Comparison of ENCODE assay signal across 18 cellular contexts in genomic region chr13:73697166-73697565, GRCh38.
A peak's percentile ranks its signal among the peaks of the same experiment; 100 is the strongest.
DNase-seq lines count a peak whose midpoint lies in the region; ATAC-seq and TF ChIP-seq lines count a peak whose summit lies in the region.
"Had no signal": no experiment of that assay in that cellular context is flagged by ENCODE, and none has a peak within 500 bp of the region (broad histone marks: within the 10 kb centered on the region; RNA-seq: fewer than 3 reads in every experiment).

No MANE protein-coding gene starts in this region.

- H3K9me3 ChIP-seq in T-helper 17 cell (ENCODE audit: control insufficient read depth, low read length, poor library complexity, severe bottlenecking) (no peaks in the 10 kb centered on the region), PC-9 (ENCODE audit: insufficient read depth, low read depth) (no peaks in the 10 kb centered on the region), prostate gland (no peaks in the 10 kb centered on the region)

- POLR2A ChIA-PET in activated naive CD8-positive, alpha-beta T cell treated with anti-CD3 and anti-CD28 coated beads, Interleukin-2, amount 10 ng/mL, durations not matched to agents 7 days and 5 days (lab: Charles Lee), result no interaction called here
- POLR2A ChIA-PET in PC-9 (lab: Charles Lee; ENCODE audit: unreplicated experiment), result no interaction called here

- H3K36me3 ChIP-seq in PC-9 (ENCODE audit: low read depth) (no peaks in the 10 kb centered on the region), prostate gland (no peaks in the 10 kb centered on the region)

- H3K4me3 ChIP-seq in PC-9 (no peak overlapping the region), prostate gland (no peak overlapping the region)
- H3K4me3 ChIP-seq: GM12878 had no signal

- no peaks in the 10 kb centered on the region for H4K20me1 ChIP-seq in PC-9 (ENCODE audit: insufficient read depth)

- ATAC-seq in activated naive CD8-positive, alpha-beta T cell treated with anti-CD3 and anti-CD28 coated beads, Interleukin-2, amount 10 ng/mL, durations not matched to agents 7 days and 5 days (ENCODE audit: low read depth), result peak; percentile 19
- no peak for ATAC-seq in T-helper 17 cell
- ATAC-seq in effector memory CD8-positive, alpha-beta T cell (replicated peaks), result no peak
- ATAC-seq: GM12878 had no signal

- intact Hi-C loops in PC-9 (cut with micrococcal nuclease; ENCODE audit: unreplicated experiment), result no loop called here
- intact Hi-C loops in prostate gland (cut with DNase I), result no loop called here

- no TSS peak for BruUV-seq in PC-9 (replicated peaks; lab: Mats Ljungman, UMichigan)

- TF ChIP-seq POLR2A in prostate gland (IDR thresholded peaks at IDR 0.05), result no peak

- peak overlapping the region; percentile 63 for H3K27ac Mint-ChIP-seq in activated naive CD8-positive, alpha-beta T cell treated with anti-CD3 and anti-CD28 coated beads, Interleukin-2, amount 10 ng/mL, durations not matched to agents 7 days and 5 days
- H3K27ac Mint-ChIP-seq in activated naive CD8-positive, alpha-beta T cell treated with anti-CD3 and anti-CD28 coated beads for 36 hours, result no peak overlapping the region
- peak overlapping the region; percentile 56 for H3K27ac Mint-ChIP-seq in T-helper 17 cell
- H3K27ac Mint-ChIP-seq in effector memory CD8-positive, alpha-beta T cell, result peak overlapping the region; percentile 33 to 58
- H3K27ac Mint-ChIP-seq: B cell had no signal

- no peaks in the 10 kb centered on the region for H3K27me3 ChIP-seq in PC-9 (ENCODE audit: insufficient read depth, low read depth)
- no peaks in the 10 kb centered on the region for H3K27me3 ChIP-seq in prostate gland (replicated peaks; ENCODE audit: insufficient read depth)

- H3F3A ChIP-seq in PC-9 (ENCODE audit: insufficient read depth, low read depth), result no peaks in the 10 kb centered on the region

- no peak overlapping the region for H3K4me2 ChIP-seq in PC-9

- no peak for TF ChIP-seq CTCF in PC-9 (conservative IDR thresholded peaks at IDR 0.05)
- TF ChIP-seq CTCF in prostate gland (IDR thresholded peaks at IDR 0.05), result no peak

- H3K4me3 Mint-ChIP-seq in activated naive CD8-positive, alpha-beta T cell treated with anti-CD3 and anti-CD28 coated beads, Interleukin-2, amount 10 ng/mL, durations not matched to agents 7 days and 5 days, result no peak overlapping the region
- no peak overlapping the region for H3K4me3 Mint-ChIP-seq in activated naive CD8-positive, alpha-beta T cell treated with anti-CD3 and anti-CD28 coated beads for 36 hours
- no peak overlapping the region for H3K4me3 Mint-ChIP-seq in T-helper 17 cell
- no peak overlapping the region for H3K4me3 Mint-ChIP-seq in effector memory CD8-positive, alpha-beta T cell
- H3K4me3 Mint-ChIP-seq: B cell, HFFc6 had no signal

- H3K9me3 Mint-ChIP-seq in activated naive CD8-positive, alpha-beta T cell treated with anti-CD3 and anti-CD28 coated beads, Interleukin-2, amount 10 ng/mL, durations not matched to agents 7 days and 5 days, result peaks cover 5% of the 10 kb centered on the region
- H3K9me3 Mint-ChIP-seq in activated naive CD8-positive, alpha-beta T cell treated with anti-CD3 and anti-CD28 coated beads for 36 hours, result no peaks in the 10 kb centered on the region
- H3K9me3 Mint-ChIP-seq in effector memory CD8-positive, alpha-beta T cell, result no peaks in the 10 kb centered on the region
- H3K9me3 Mint-ChIP-seq: HFFc6 had no signal

- H3K4me1 ChIP-seq in PC-9 (replicated peaks; ENCODE audit: insufficient read depth) (no peaks in the 10 kb centered on the region), prostate gland (replicated peaks) (no peaks in the 10 kb centered on the region)

- CTCF ChIA-PET in PC-9 (lab: Charles Lee), result no interaction called here

- peaks cover 35% of the 10 kb centered on the region for H3K36me3 Mint-ChIP-seq in activated naive CD8-positive, alpha-beta T cell treated with anti-CD3 and anti-CD28 coated beads, Interleukin-2, amount 10 ng/mL, durations not matched to agents 7 days and 5 days
- peaks cover 22% of the 10 kb centered on the region for H3K36me3 Mint-ChIP-seq in activated naive CD8-positive, alpha-beta T cell treated with anti-CD3 and anti-CD28 coated beads for 36 hours
- H3K36me3 Mint-ChIP-seq in T-helper 17 cell (ENCODE audit: low read depth), result peaks cover 5% of the 10 kb centered on the region
- H3K36me3 Mint-ChIP-seq in effector memory CD8-positive, alpha-beta T cell (ENCODE audit: insufficient read depth), result peaks cover 31% of the 10 kb centered on the region

- H3K27me3 Mint-ChIP-seq in activated naive CD8-positive, alpha-beta T cell treated with anti-CD3 and anti-CD28 coated beads, Interleukin-2, amount 10 ng/mL, durations not matched to agents 7 days and 5 days, result no peaks in the 10 kb centered on the region
- H3K27me3 Mint-ChIP-seq in activated naive CD8-positive, alpha-beta T cell treated with anti-CD3 and anti-CD28 coated beads for 36 hours, result no peaks in the 10 kb centered on the region
- H3K27me3 Mint-ChIP-seq in T-helper 17 cell, result no peaks in the 10 kb centered on the region
- H3K27me3 Mint-ChIP-seq in effector memory CD8-positive, alpha-beta T cell, result no peaks in the 10 kb centered on the region
- H3K27me3 Mint-ChIP-seq: B cell had no signal

- DNase-seq in activated naive CD8-positive, alpha-beta T cell treated with anti-CD3 and anti-CD28 coated beads, Interleukin-2, amount 10 ng/mL, durations not matched to agents 7 days and 5 days, result no peak
- DNase-seq in activated naive CD8-positive, alpha-beta T cell treated with anti-CD3 and anti-CD28 coated beads for 36 hours, result no peak
- DNase-seq in T-helper 17 cell, result no peak
- DNase-seq in effector memory CD8-positive, alpha-beta T cell, result no peak
- no peak for DNase-seq in activated effector memory CD4-positive, alpha-beta T cell treated with Interleukin-2 at 50 U/mL for 16 hours
- no peak for DNase-seq in PC-9
- DNase-seq in prostate gland (ENCODE audit: low spot score), result no peak
- DNase-seq: DMS153; HFFc6; KBM-7; MV-4-11; NCI-H2107; NCI-H510A; NCI-H748 treated with DMSO at 0.1 percent for 48 hours; NK-92 treated with Interleukin-12 subunit alpha and Interleukin-12 subunit beta, amount 100 ng/mL, for 24 hours; Right ventricle myocardium superior had no signal

- H3K27ac ChIP-seq in PC-9 (no peak overlapping the region), prostate gland (no peak overlapping the region)

- no peaks in the 10 kb centered on the region for H3K9me2 ChIP-seq in PC-9 (ENCODE audit: insufficient read depth)

- no peak overlapping the region for H2AFZ ChIP-seq in PC-9

- H3K79me2 ChIP-seq in PC-9 (ENCODE audit: low read depth), result no peaks in the 10 kb centered on the region

- peaks cover 31% of the 10 kb centered on the region for H3K4me1 Mint-ChIP-seq in activated naive CD8-positive, alpha-beta T cell treated with anti-CD3 and anti-CD28 coated beads, Interleukin-2, amount 10 ng/mL, durations not matched to agents 7 days and 5 days
- peaks cover 20% of the 10 kb centered on the region for H3K4me1 Mint-ChIP-seq in activated naive CD8-positive, alpha-beta T cell treated with anti-CD3 and anti-CD28 coated beads for 36 hours
- H3K4me1 Mint-ChIP-seq in T-helper 17 cell, result peaks cover 11% of the 10 kb centered on the region
- H3K4me1 Mint-ChIP-seq in effector memory CD8-positive, alpha-beta T cell (ENCODE audit: low read depth in 2 of 2), result peaks cover 7 to 15% of the 10 kb centered on the region in 2 donors
